Comparison of ENCODE assay signal across 1 cellular context in genomic region chrX:124280294-124280902, GRCh38.
TF ChIP-seq lines count a peak whose summit lies in the region.

No MANE protein-coding gene starts in this region.

TF ChIP-seq in K562, 482 proteins besides CTCF, POLR2A, EP300 and RAD21 (continues in another document):
- TF ChIP-seq GTF3C2 (IDR thresholded peaks at IDR 0.05; ENCODE audit: borderline replicate concordance, extremely low read depth, insufficient read length) = no peak
- TF ChIP-seq USF2 (CRISPR knock-in tag; IDR thresholded peaks at IDR 0.05) = no peak
- no peak for TF ChIP-seq CTBP1 (IDR thresholded peaks at IDR 0.05; ENCODE audit: borderline replicate concordance)
- no peak for TF ChIP-seq HIVEP1 (CRISPR knock-in tag; IDR thresholded peaks at IDR 0.05)
- no peak for TF ChIP-seq TBL1XR1 (IDR thresholded peaks at IDR 0.05; ENCODE audit: low read length in 2 of 2)
- TF ChIP-seq ZNF407 (IDR thresholded peaks at IDR 0.05; ENCODE audit: low read depth) = no peak
- TF ChIP-seq NCOA6 (IDR thresholded peaks at IDR 0.05) = no peak
- TF ChIP-seq NFE2L1 (tag; IDR thresholded peaks at IDR 0.05; ENCODE audit: borderline replicate concordance, low read depth) = 0 out of 2 replicates have a peak, but pooled peaks have one; percentile 33
- TF ChIP-seq MYBL2 (IDR thresholded peaks at IDR 0.05; ENCODE audit: low read depth) = 0 out of 2 replicates have a peak, but pooled peaks have one; percentile 27
- no peak for TF ChIP-seq MYBL2 (CRISPR knock-in tag; IDR thresholded peaks at IDR 0.05; ENCODE audit: borderline replicate concordance)
- no peak for TF ChIP-seq TARDBP (IDR thresholded peaks at IDR 0.05)
- TF ChIP-seq ATF1 (CRISPR knock-in tag; IDR thresholded peaks at IDR 0.05) = no peak
- peak; percentile 44; the same call in 1 of the 2 replicates for TF ChIP-seq ATF1 (tag; IDR thresholded peaks at IDR 0.05)
- TF ChIP-seq PPARD (CRISPR knock-in tag; IDR thresholded peaks at IDR 0.05) = no peak
- no peak for TF ChIP-seq REST (CRISPR knock-in tag; IDR thresholded peaks at IDR 0.05; ENCODE audit: low read depth)
- peak; percentile 80 for TF ChIP-seq ZNF316 (IDR thresholded peaks at IDR 0.05)
- no peak for TF ChIP-seq PHB2 (IDR thresholded peaks at IDR 0.05; ENCODE audit: low read depth)
- TF ChIP-seq EZH2 (IDR thresholded peaks at IDR 0.05; ENCODE audit: borderline replicate concordance, low read depth, low read length) = no peak
- no peak for TF ChIP-seq ETV1 (tag; conservative IDR thresholded peaks at IDR 0.05; ENCODE audit: low read depth)
- no peak for TF ChIP-seq ZNF398 (CRISPR knock-in tag; IDR thresholded peaks at IDR 0.05)
- no peak for TF ChIP-seq ZBTB5 (IDR thresholded peaks at IDR 0.05)
- no peak for TF ChIP-seq ZNF165 (CRISPR knock-in tag; IDR thresholded peaks at IDR 0.05; ENCODE audit: borderline replicate concordance)
- 0 out of 2 replicates have a peak, but pooled peaks have one; percentile 11 for TF ChIP-seq ATF3 (IDR thresholded peaks at IDR 0.05)
- no peak for TF ChIP-seq ATF3 (CRISPR knock-in tag; conservative IDR thresholded peaks at IDR 0.05)
- TF ChIP-seq CREM (IDR thresholded peaks at IDR 0.05; ENCODE audit: low read depth) = 0 out of 2 replicates have a peak, but pooled peaks have one; percentile 7
- no peak for TF ChIP-seq ZNF57 (CRISPR knock-in tag; IDR thresholded peaks at IDR 0.05)
- no peak for TF ChIP-seq TOE1 (IDR thresholded peaks at IDR 0.05; ENCODE audit: borderline replicate concordance)
- TF ChIP-seq TOE1 (CRISPR knock-in tag; IDR thresholded peaks at IDR 0.05; ENCODE audit: borderline replicate concordance, low read depth) = no peak
- TF ChIP-seq MTF1 (CRISPR knock-in tag; IDR thresholded peaks at IDR 0.05; ENCODE audit: borderline replicate concordance) = no peak
- no peak for TF ChIP-seq HMGXB4 (CRISPR knock-in tag; IDR thresholded peaks at IDR 0.05)
- no peak for TF ChIP-seq ZNF239 (CRISPR knock-in tag; IDR thresholded peaks at IDR 0.05)
- TF ChIP-seq THAP7 (CRISPR knock-in tag; IDR thresholded peaks at IDR 0.05) = no peak
- no peak for TF ChIP-seq E2F3 (CRISPR knock-in tag; IDR thresholded peaks at IDR 0.05)
